11 cellular contexts compared by ENCODE assay signal in the genomic region with DNA sequence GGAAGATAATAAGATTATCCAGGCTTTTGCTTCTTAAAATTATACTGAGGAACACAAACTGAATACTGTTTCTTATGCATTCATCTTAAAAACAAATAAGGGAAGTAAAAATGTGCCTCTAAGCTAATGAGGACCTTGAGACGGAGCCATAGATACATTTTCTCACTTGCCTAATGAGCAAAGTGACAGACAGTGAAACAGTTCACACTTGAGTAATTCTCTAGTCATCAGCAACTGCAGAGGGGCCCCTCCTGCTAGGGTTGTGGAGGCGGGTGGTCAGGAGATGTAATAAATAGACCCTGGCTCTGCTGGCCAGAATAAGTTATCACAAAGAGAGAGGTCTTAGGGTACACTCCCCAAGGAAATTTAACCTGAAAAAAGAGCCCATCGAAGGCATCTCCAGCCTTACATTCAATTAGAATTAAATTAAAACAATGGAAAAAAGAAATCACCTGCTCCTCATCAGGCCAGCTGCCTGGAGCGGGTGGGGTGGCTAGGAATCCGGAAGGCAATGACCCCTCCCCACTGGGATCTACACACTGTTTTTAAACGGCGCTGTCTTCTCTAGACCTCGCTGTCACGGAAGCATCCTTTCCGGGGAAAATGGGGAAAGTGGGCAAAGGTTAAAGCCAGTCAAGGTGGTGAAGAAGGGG. TPM values are rescaled to one million over a fixed set of nuclear protein-coding genes. Genes with fewer than 3 reads are reported as not detected.
DNase-seq lines count a peak whose midpoint lies in the region; ATAC-seq and TF ChIP-seq lines count a peak whose summit lies in the region.
"Had no signal": no experiment of that assay in that cellular context is flagged by ENCODE, and none has a peak within 500 bp of the region (broad histone marks: within the 10 kb centered on the region; RNA-seq: fewer than 3 reads in every experiment).

No MANE protein-coding gene starts in this region.

- H4K91ac ChIP-seq in neuronal stem cell (ENCODE audit: low read depth, low read length, poor library complexity), result no peak overlapping the region

- CTCF ChIA-PET in CD4-positive, alpha-beta T cell (lab: Charles Lee), result no interaction called here

- H3K4me1 ChIP-seq in neuronal stem cell (ENCODE audit: control insufficient read depth in 2 of 2, insufficient read depth in 1 of 2, low read depth in 1 of 2, low read length in 2 of 2), result peaks cover 0 to 7% of the 10 kb centered on the region in 2 donors
- H3K4me1 ChIP-seq in foreskin keratinocyte, result peaks cover 1% of the 10 kb centered on the region
- H3K4me1 ChIP-seq: pancreas had no signal

- H3K27me3 Mint-ChIP-seq in CD4-positive, alpha-beta T cell, result peaks cover 53% of the 10 kb centered on the region

- no peak overlapping the region for H2BK12ac ChIP-seq in neuronal stem cell (ENCODE audit: low read length)

- no peaks in the 10 kb centered on the region for H3K36me3 ChIP-seq in neuronal stem cell (replicated peaks in 1 of 2; ENCODE audit: control insufficient read depth in 2 of 2, insufficient read depth in 2 of 2, low read length in 2 of 2)
- H3K36me3 ChIP-seq: pancreas had no signal

- H3K18ac ChIP-seq in neuronal stem cell (ENCODE audit: low read length), result no peak overlapping the region

- no peaks in the 10 kb centered on the region for H3K9me3 Mint-ChIP-seq in CD4-positive, alpha-beta T cell

- POLR2A ChIA-PET in CD4-positive, alpha-beta T cell (lab: Charles Lee), result no interaction called here

- no peak overlapping the region for H2BK120ac ChIP-seq in neuronal stem cell (ENCODE audit: low read depth, low read length)

- WGBS in neuronal stem cell (ENCODE audit: extremely low coverage in 2 of 2, insufficient read length in 2 of 2, insufficient replicate concordance in 1 of 2), 2 donors, result no CpG with 5 or more reads among the region's 10 CpGs
- WGBS in lower leg skin, 2 donors, result 76 to 81% methylated on average over 9 to 10 of the region's 10 CpGs

- H3K27ac ChIP-seq in neuronal stem cell (replicated peaks; ENCODE audit: low read length), result no peak overlapping the region
- H3K27ac ChIP-seq in CD4-positive, alpha-beta T cell (ENCODE audit: low read depth, low read length), result no peak overlapping the region
- no peak overlapping the region for H3K27ac ChIP-seq in foreskin keratinocyte
- H3K27ac ChIP-seq: pancreas had no signal

- peaks cover 0 to 65% (median 0%) of the 10 kb centered on the region in 3 experiments for H3K27me3 ChIP-seq in neuronal stem cell (ENCODE audit: control insufficient read depth in 3 of 3, insufficient read depth in 3 of 3, low read depth in 1 of 3, low read length in 3 of 3)
- peaks cover 14% of the 10 kb centered on the region for H3K27me3 ChIP-seq in CD4-positive, alpha-beta T cell (ENCODE audit: control insufficient read depth, insufficient read depth, low read length)
- no peaks in the 10 kb centered on the region for H3K27me3 ChIP-seq in foreskin keratinocyte
- H3K27me3 ChIP-seq: pancreas had no signal

- H3K4me3 ChIP-seq in neuronal stem cell (ENCODE audit: low read length in 2 of 2) (no peak overlapping the region), lower leg skin (ENCODE audit: low read depth, poor library complexity, severe bottlenecking) (no peak overlapping the region)
- H3K4me3 ChIP-seq: K562, pancreas had no signal

- H3K4me2 ChIP-seq in neuronal stem cell (ENCODE audit: insufficient read depth, low read length, poor library complexity, severe bottlenecking), result no peak overlapping the region

- no peaks in the 10 kb centered on the region for H3K9me3 ChIP-seq in neuronal stem cell (replicated peaks in 1 of 2; ENCODE audit: control insufficient read depth in 2 of 2, insufficient read depth in 1 of 2, low read depth in 1 of 2, low read length in 2 of 2)
- no peaks in the 10 kb centered on the region for H3K9me3 ChIP-seq in CD4-positive, alpha-beta T cell (ENCODE audit: control insufficient read depth, low read length)
- H3K9me3 ChIP-seq: pancreas had no signal

- H3K4me3 Mint-ChIP-seq in CD4-positive, alpha-beta T cell, result no peak overlapping the region

- H3K36me3 Mint-ChIP-seq in CD4-positive, alpha-beta T cell (ENCODE audit: low read depth), result no peaks in the 10 kb centered on the region

- H3K14ac ChIP-seq in neuronal stem cell (ENCODE audit: low read length), result no peak overlapping the region

- no peaks in the 10 kb centered on the region for H3K79me1 ChIP-seq in neuronal stem cell (ENCODE audit: low read depth, low read length)

- DNase-seq in neuronal stem cell (ENCODE audit: low spot score) (no peak), GM19238 (ENCODE audit: insufficient read length, low spot score) (no peak), foreskin keratinocyte (no peak), lower leg skin (ENCODE audit: low spot score in 2 of 2) (no peak)
- DNase-seq in CD4-positive, alpha-beta T cell, result no peak
- DNase-seq: central memory CD4-positive, alpha-beta T cell; pancreas had no signal

- no peak overlapping the region for H2AFZ ChIP-seq in neuronal stem cell (ENCODE audit: low read length)

- no peak for TF ChIP-seq CTCF in CD4-positive, alpha-beta T cell (IDR thresholded peaks at IDR 0.05)
- TF ChIP-seq CTCF in foreskin keratinocyte (conservative IDR thresholded peaks at IDR 0.05), result no peak
- TF ChIP-seq CTCF in lower leg skin (IDR thresholded peaks at IDR 0.05), result no peak

- no peak overlapping the region for H3K23ac ChIP-seq in neuronal stem cell (ENCODE audit: low read depth, low read length, poor library complexity)

- no peak overlapping the region for H3K4ac ChIP-seq in neuronal stem cell (ENCODE audit: low read length)

- no peak overlapping the region for H2BK5ac ChIP-seq in neuronal stem cell (ENCODE audit: low read length)

- peak; percentile 82 for ATAC-seq in GM18909 (IDR thresholded peaks at IDR 0.05; ENCODE audit: poor library complexity, unreplicated experiment)
- ATAC-seq in HG02623 (IDR thresholded peaks at IDR 0.05; ENCODE audit: unreplicated experiment), result peak; percentile 85
- peak; percentile 62 for ATAC-seq in HG03558 (IDR thresholded peaks at IDR 0.05; ENCODE audit: extremely low read depth, unreplicated experiment)
- no peak for ATAC-seq in CD4-positive, alpha-beta T cell (ENCODE audit: poor library complexity)
- no peak for ATAC-seq in foreskin keratinocyte
- ATAC-seq: K562 had no signal

- no peak overlapping the region for H3K27ac Mint-ChIP-seq in CD4-positive, alpha-beta T cell

- no peak overlapping the region for H4K8ac ChIP-seq in neuronal stem cell (ENCODE audit: low read depth, low read length)

- no peak overlapping the region for H3K9ac ChIP-seq in neuronal stem cell (ENCODE audit: low read depth, low read length, poor library complexity)

- TF ChIP-seq POLR2A in lower leg skin (IDR thresholded peaks at IDR 0.05), result no peak

- no peak overlapping the region for H2BK15ac ChIP-seq in neuronal stem cell (ENCODE audit: low read length)

- H2AK5ac ChIP-seq in neuronal stem cell (ENCODE audit: low read depth, low read length), result peak overlapping the region; percentile 33

- peaks cover 8% of the 10 kb centered on the region for H3K4me1 Mint-ChIP-seq in CD4-positive, alpha-beta T cell (ENCODE audit: low read depth)

- intact Hi-C loops in CD4-positive, alpha-beta T cell (cut with DNase I, micrococcal nuclease), result no loop called here
- intact Hi-C loops in lower leg skin (cut with DNase I; ENCODE audit: low total_unique reads), result no loop called here

RNA-seq across cellular contexts. Expression of gene INSIG2, which starts 32.6 kb away (rescaled TPM):
- polyA plus RNA-seq in neuronal stem cell (2013, experiment 1 of 2), result 7.2 TPM
- 7.2 TPM for polyA plus RNA-seq in neuronal stem cell (2013, experiment 2 of 2)
- 1 to 10 TPM; 7.3 to 7.7 TPM for total RNA-seq in CD4-positive, alpha-beta T cell
- total RNA-seq in foreskin keratinocyte (16.4 and 19.2 TPM in 2 replicates), lower leg skin (10 to 100 TPM; 11.6 to 13.6 (median 12.5) TPM)
- 14.1 and 14.9 TPM in 2 replicates for polyA plus RNA-seq in foreskin keratinocyte

RNA-seq across cellular contexts. Expression of gene CCDC93, which starts 41.8 kb away (rescaled TPM):
- polyA plus RNA-seq in neuronal stem cell (2013, experiment 1 of 2), result 15.5 TPM
- 14.2 TPM for polyA plus RNA-seq in neuronal stem cell (2013, experiment 2 of 2)
- total RNA-seq in CD4-positive, alpha-beta T cell, result 10 to 100 TPM; 62.2 to 64.5 TPM
- 16.8 and 25.0 TPM in 2 replicates for total RNA-seq in foreskin keratinocyte
- 3.5 and 6.4 TPM in 2 replicates for polyA plus RNA-seq in foreskin keratinocyte
- 10 to 100 TPM; 11.8 to 26.2 (median 20.0) TPM for total RNA-seq in lower leg skin

Comparison
In these comparisons a context has a peak if more than half of its experiments do, and no peak if none do; other contexts are left out.
1. ATAC-seq: peak in GM18909 (single experiment), HG02623 (single experiment) and HG03558 (single experiment); none in CD4-positive, alpha-beta T cell (single experiment) and foreskin keratinocyte (single experiment).